In genomic region chr2:48424356-48424755, GRCh38 we compare ENCODE assay signal across 28 cellular contexts.
"Had no signal": no experiment of that assay in that cellular context is flagged by ENCODE, and none has a peak within 500 bp of the region (broad histone marks: within the 10 kb centered on the region; RNA-seq: fewer than 3 reads in every experiment).

No MANE protein-coding gene starts in this region.

- H3K36me3 ChIP-seq: brain microvascular endothelial cell, colonic mucosa, esophagus muscularis mucosa, gastrocnemius medialis, heart right ventricle had no signal

- H3K4me3 ChIP-seq: colonic mucosa, esophagus muscularis mucosa, gastrocnemius medialis, heart right ventricle had no signal

- ATAC-seq: activated CD4-positive, alpha-beta T cell treated with anti-CD3 and anti-CD28 coated beads for 36 hours; activated CD8-positive, alpha-beta memory T cell treated with anti-CD3 and anti-CD28 coated beads, Interleukin-2, amount 10 ng/mL, durations not matched to agents 7 days and 5 days; activated CD8-positive, alpha-beta T cell treated with anti-CD3 and anti-CD28 coated beads, Interleukin-2, amount 10 ng/mL, durations not matched to agents 7 days and 5 days; activated naive CD4-positive, alpha-beta T cell treated with anti-CD3 and anti-CD28 coated beads, Interleukin-2, amount 50 U/mL, for 72 hours; foreskin keratinocyte; gastrocnemius medialis; heart right ventricle had no signal

- H3K27ac Mint-ChIP-seq: activated CD4-positive, alpha-beta memory T cell treated with anti-CD3 and anti-CD28 coated beads for 36 hours; activated CD4-positive, alpha-beta T cell treated with anti-CD3 and anti-CD28 coated beads for 36 hours; activated CD4-positive, alpha-beta T cell treated with anti-CD3 and anti-CD28 coated beads, Interleukin-2, amount 10 ng/mL, durations not matched to agents 24 days and 14 days; activated CD8-positive, alpha-beta memory T cell treated with anti-CD3 and anti-CD28 coated beads, Interleukin-2, amount 10 ng/mL, durations not matched to agents 7 days and 5 days; activated CD8-positive, alpha-beta T cell treated with anti-CD3 and anti-CD28 coated beads, Interleukin-2, amount 10 ng/mL, durations not matched to agents 7 days and 5 days; activated naive CD4-positive, alpha-beta T cell treated with anti-CD3 and anti-CD28 coated beads, Interleukin-2, amount 10 ng/mL, durations not matched to agents 7 days and 5 days; activated naive CD4-positive, alpha-beta T cell treated with anti-CD3 and anti-CD28 coated beads, Interleukin-2, amount 50 U/mL, for 72 hours; activated naive CD8-positive, alpha-beta T cell treated with anti-CD3 and anti-CD28 coated beads, Interleukin-2, amount 10 ng/mL, durations not matched to agents 7 days and 5 days; activated T-helper 1 cell treated with anti-CD3 and anti-CD28 coated beads, Interleukin-12 subunit alpha, Interleukin-12 subunit beta, Interleukin-2, Interleukin-4 antibody, amounts not matched to agents 30 ng/mL and 10 ng/mL and 1 ng/mL, durations not matched to agents 14 hours and 24 hours and 36 hours; endodermal cell had no signal

- DNase-seq: activated CD4-positive, alpha-beta memory T cell treated with anti-CD3 and anti-CD28 coated beads for 36 hours; activated CD4-positive, alpha-beta T cell treated with anti-CD3 and anti-CD28 coated beads for 36 hours; activated CD4-positive, alpha-beta T cell treated with anti-CD3 and anti-CD28 coated beads, Interleukin-2, amount 10 ng/mL, durations not matched to agents 24 days and 14 days; activated CD4-positive, CD25-positive, alpha-beta regulatory T cell; activated CD4-positive, CD25-positive, alpha-beta regulatory T cell treated with anti-CD3 and anti-CD28 coated beads, Interleukin-2, amount 50 U/mL, for 72 hours; activated CD8-positive, alpha-beta memory T cell treated with anti-CD3 and anti-CD28 coated beads, Interleukin-2, amount 10 ng/mL, durations not matched to agents 7 days and 5 days; activated CD8-positive, alpha-beta memory T cell treated with anti-CD3 and anti-CD28 coated beads, Interleukin-2, amount 50 U/mL, for 4 hours; activated CD8-positive, alpha-beta T cell treated with anti-CD3 and anti-CD28 coated beads, Interleukin-2, amount 10 ng/mL, durations not matched to agents 7 days and 5 days; activated gamma-delta T cell; activated naive CD4-positive, alpha-beta T cell; activated naive CD4-positive, alpha-beta T cell treated with anti-CD3 and anti-CD28 coated beads, Interleukin-2, amount 10 ng/mL, durations not matched to agents 7 days and 5 days; activated naive CD8-positive, alpha-beta T cell treated with anti-CD3 and anti-CD28 coated beads, Interleukin-2, amount 10 ng/mL, durations not matched to agents 7 days and 5 days; activated T-cell treated with anti-CD3 and anti-CD28 coated beads, Interleukin-2, amount 50 U/mL, for 1 hour; activated T-cell treated with anti-CD3 and anti-CD28 coated beads, Interleukin-2, amount 50 U/mL, for 48 hours; brain microvascular endothelial cell; central memory CD4-positive, alpha-beta T cell; cerebellar nuclear complex; colonic mucosa; effector memory CD4-positive, alpha-beta T cell; endodermal cell; foreskin keratinocyte; gastrocnemius medialis; glutamatergic neuron; heart right ventricle; T-helper 2 cell had no signal

- H3K9me3 Mint-ChIP-seq: activated CD4-positive, alpha-beta memory T cell treated with anti-CD3 and anti-CD28 coated beads for 36 hours; activated CD4-positive, alpha-beta T cell treated with anti-CD3 and anti-CD28 coated beads, Interleukin-2, amount 10 ng/mL, durations not matched to agents 24 days and 14 days; activated naive CD4-positive, alpha-beta T cell treated with anti-CD3 and anti-CD28 coated beads, Interleukin-2, amount 10 ng/mL, durations not matched to agents 7 days and 5 days; activated naive CD4-positive, alpha-beta T cell treated with anti-CD3 and anti-CD28 coated beads, Interleukin-2, amount 50 U/mL, for 72 hours; activated naive CD8-positive, alpha-beta T cell treated with anti-CD3 and anti-CD28 coated beads, Interleukin-2, amount 10 ng/mL, durations not matched to agents 7 days and 5 days; activated T-helper 1 cell treated with anti-CD3 and anti-CD28 coated beads, Interleukin-12 subunit alpha, Interleukin-12 subunit beta, Interleukin-2, Interleukin-4 antibody, amounts not matched to agents 30 ng/mL and 10 ng/mL and 1 ng/mL, durations not matched to agents 14 hours and 24 hours and 36 hours; endodermal cell had no signal

- H3K4me3 Mint-ChIP-seq: activated CD4-positive, alpha-beta memory T cell treated with anti-CD3 and anti-CD28 coated beads for 36 hours; activated CD4-positive, alpha-beta T cell treated with anti-CD3 and anti-CD28 coated beads for 36 hours; activated CD4-positive, alpha-beta T cell treated with anti-CD3 and anti-CD28 coated beads, Interleukin-2, amount 10 ng/mL, durations not matched to agents 24 days and 14 days; activated CD8-positive, alpha-beta memory T cell treated with anti-CD3 and anti-CD28 coated beads, Interleukin-2, amount 10 ng/mL, durations not matched to agents 7 days and 5 days; activated CD8-positive, alpha-beta T cell treated with anti-CD3 and anti-CD28 coated beads, Interleukin-2, amount 10 ng/mL, durations not matched to agents 7 days and 5 days; activated naive CD4-positive, alpha-beta T cell treated with anti-CD3 and anti-CD28 coated beads, Interleukin-2, amount 10 ng/mL, durations not matched to agents 7 days and 5 days; activated naive CD8-positive, alpha-beta T cell treated with anti-CD3 and anti-CD28 coated beads, Interleukin-2, amount 10 ng/mL, durations not matched to agents 7 days and 5 days; activated T-helper 1 cell treated with anti-CD3 and anti-CD28 coated beads, Interleukin-12 subunit alpha, Interleukin-12 subunit beta, Interleukin-2, Interleukin-4 antibody, amounts not matched to agents 30 ng/mL and 10 ng/mL and 1 ng/mL, durations not matched to agents 14 hours and 24 hours and 36 hours; endodermal cell had no signal

- H3K27me3 ChIP-seq: brain microvascular endothelial cell, colonic mucosa, esophagus muscularis mucosa, foreskin keratinocyte, gastrocnemius medialis, heart right ventricle had no signal

- H3K9me3 ChIP-seq: colonic mucosa, esophagus muscularis mucosa, gastrocnemius medialis, heart right ventricle had no signal

- H3K36me3 Mint-ChIP-seq: activated CD4-positive, alpha-beta memory T cell treated with anti-CD3 and anti-CD28 coated beads for 36 hours; activated naive CD4-positive, alpha-beta T cell treated with anti-CD3 and anti-CD28 coated beads, Interleukin-2, amount 10 ng/mL, durations not matched to agents 7 days and 5 days; activated naive CD4-positive, alpha-beta T cell treated with anti-CD3 and anti-CD28 coated beads, Interleukin-2, amount 50 U/mL, for 72 hours; activated naive CD8-positive, alpha-beta T cell treated with anti-CD3 and anti-CD28 coated beads, Interleukin-2, amount 10 ng/mL, durations not matched to agents 7 days and 5 days had no signal

- H3K27me3 Mint-ChIP-seq: activated CD4-positive, alpha-beta T cell treated with anti-CD3 and anti-CD28 coated beads, Interleukin-2, amount 10 ng/mL, durations not matched to agents 24 days and 14 days had no signal

- H3K4me1 ChIP-seq: colonic mucosa, gastrocnemius medialis had no signal

- H3K27ac ChIP-seq: brain microvascular endothelial cell, colonic mucosa, esophagus muscularis mucosa, gastrocnemius medialis, heart right ventricle had no signal
